ENCODE assay signal across 2 cellular contexts in genomic region chr18:21194871-21195771, GRCh38.
TF ChIP-seq lines count a peak whose summit lies in the region.

No MANE protein-coding gene starts in this region.

TF ChIP-seq in H1, 55 proteins besides CTCF, POLR2A, EP300 and RAD21 (continued from another document):
- TF ChIP-seq, protein P1, sequence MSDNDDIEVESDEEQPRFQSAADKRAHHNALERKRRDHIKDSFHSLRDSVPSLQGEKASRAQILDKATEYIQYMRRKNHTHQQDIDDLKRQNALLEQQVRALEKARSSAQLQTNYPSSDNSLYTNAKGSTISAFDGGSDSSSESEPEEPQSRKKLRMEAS (IDR thresholded peaks at IDR 0.05), result no peak
- no peak for TF ChIP-seq ASH2L (IDR thresholded peaks at IDR 0.05; ENCODE audit: low read length)
- TF ChIP-seq BCL11A (IDR thresholded peaks at IDR 0.05; ENCODE audit: low read depth in 2 of 2, low read length in 2 of 2), result no peak
- TF ChIP-seq SP1 (IDR thresholded peaks at IDR 0.05; ENCODE audit: low read depth, low read length), result no peak
- no peak for TF ChIP-seq CBX8 (IDR thresholded peaks at IDR 0.05; ENCODE audit: borderline replicate concordance, low read depth, low read length)
- TF ChIP-seq TAF7 (optimal IDR thresholded peaks at IDR 0.05; ENCODE audit: borderline replicate concordance, low read depth, low read length), result no peak
- TF ChIP-seq SP4 (IDR thresholded peaks at IDR 0.05; ENCODE audit: low read length), result no peak
- no peak for TF ChIP-seq RXRA (IDR thresholded peaks at IDR 0.05; ENCODE audit: insufficient read depth, low read depth, low read length)
- no peak for TF ChIP-seq JUND (IDR thresholded peaks at IDR 0.05; ENCODE audit: low read length)
- no peak for TF ChIP-seq HDAC2 (IDR thresholded peaks at IDR 0.05; ENCODE audit: borderline replicate concordance in 1 of 2, low read depth in 2 of 2, low read length in 2 of 2)
TF ChIP-seq in H1: peak in this region for 0.

TF ChIP-seq in neural cell, 6 proteins besides CTCF, POLR2A, EP300 and RAD21 (continued from another document):
- TF ChIP-seq, protein P2, sequence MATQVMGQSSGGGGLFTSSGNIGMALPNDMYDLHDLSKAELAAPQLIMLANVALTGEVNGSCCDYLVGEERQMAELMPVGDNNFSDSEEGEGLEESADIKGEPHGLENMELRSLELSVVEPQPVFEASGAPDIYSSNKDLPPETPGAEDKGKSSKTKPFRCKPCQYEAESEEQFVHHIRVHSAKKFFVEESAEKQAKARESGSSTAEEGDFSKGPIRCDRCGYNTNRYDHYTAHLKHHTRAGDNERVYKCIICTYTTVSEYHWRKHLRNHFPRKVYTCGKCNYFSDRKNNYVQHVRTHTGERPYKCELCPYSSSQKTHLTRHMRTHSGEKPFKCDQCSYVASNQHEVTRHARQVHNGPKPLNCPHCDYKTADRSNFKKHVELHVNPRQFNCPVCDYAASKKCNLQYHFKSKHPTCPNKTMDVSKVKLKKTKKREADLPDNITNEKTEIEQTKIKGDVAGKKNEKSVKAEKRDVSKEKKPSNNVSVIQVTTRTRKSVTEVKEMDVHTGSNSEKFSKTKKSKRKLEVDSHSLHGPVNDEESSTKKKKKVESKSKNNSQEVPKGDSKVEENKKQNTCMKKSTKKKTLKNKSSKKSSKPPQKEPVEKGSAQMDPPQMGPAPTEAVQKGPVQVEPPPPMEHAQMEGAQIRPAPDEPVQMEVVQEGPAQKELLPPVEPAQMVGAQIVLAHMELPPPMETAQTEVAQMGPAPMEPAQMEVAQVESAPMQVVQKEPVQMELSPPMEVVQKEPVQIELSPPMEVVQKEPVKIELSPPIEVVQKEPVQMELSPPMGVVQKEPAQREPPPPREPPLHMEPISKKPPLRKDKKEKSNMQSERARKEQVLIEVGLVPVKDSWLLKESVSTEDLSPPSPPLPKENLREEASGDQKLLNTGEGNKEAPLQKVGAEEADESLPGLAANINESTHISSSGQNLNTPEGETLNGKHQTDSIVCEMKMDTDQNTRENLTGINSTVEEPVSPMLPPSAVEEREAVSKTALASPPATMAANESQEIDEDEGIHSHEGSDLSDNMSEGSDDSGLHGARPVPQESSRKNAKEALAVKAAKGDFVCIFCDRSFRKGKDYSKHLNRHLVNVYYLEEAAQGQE (IDR thresholded peaks at IDR 0.05; ENCODE audit: borderline replicate concordance), result no peak
TF ChIP-seq in neural cell: peak in this region for 1.
